ENCODE assay signal across 28 cellular contexts in the genomic region with DNA sequence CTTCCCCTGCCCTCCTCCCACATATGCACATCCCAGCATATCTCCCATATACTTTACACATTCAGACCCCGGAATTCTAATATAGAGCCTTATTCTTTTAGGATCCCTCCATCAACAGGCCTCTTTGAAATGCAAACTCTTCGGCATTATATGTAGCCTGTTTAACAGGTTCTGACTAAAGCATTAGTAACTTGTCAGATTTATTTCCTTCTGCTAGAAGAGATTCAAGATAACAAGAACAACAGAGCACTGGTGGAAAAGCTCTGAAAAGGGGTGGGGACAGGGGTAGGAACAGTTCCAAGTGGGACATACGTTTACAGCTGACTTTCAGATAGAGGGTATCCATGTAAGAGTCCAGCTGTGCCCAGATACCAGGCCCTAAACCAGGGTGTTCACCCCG.
"Had no signal": no experiment of that assay in that cellular context is flagged by ENCODE, and none has a peak within 500 bp of the region (broad histone marks: within the 10 kb centered on the region; RNA-seq: fewer than 3 reads in every experiment).

No MANE protein-coding gene starts in this region.

- H3K4me1 ChIP-seq: esophagus muscularis mucosa, left lung, lower lobe of right lung, right lobe of liver, thyroid gland, upper lobe of right lung had no signal

- H3K4me3 Mint-ChIP-seq: activated naive CD4-positive, alpha-beta T cell treated with anti-CD3 and anti-CD28 coated beads, Interleukin-2, amount 10 ng/mL, durations not matched to agents 7 days and 5 days; activated naive CD8-positive, alpha-beta T cell treated with anti-CD3 and anti-CD28 coated beads, Interleukin-2, amount 10 ng/mL, durations not matched to agents 7 days and 5 days; activated T-helper 1 cell treated with anti-CD3 and anti-CD28 coated beads, Interleukin-12 subunit alpha, Interleukin-12 subunit beta, Interleukin-2, Interleukin-4 antibody, amounts not matched to agents 30 ng/mL and 10 ng/mL and 1 ng/mL, durations not matched to agents 14 hours and 24 hours and 36 hours; central memory CD8-positive, alpha-beta T cell; dendritic cell treated with granulocyte-macrophage colony-stimulating factor and Interleukin-4, amounts not matched to agents 40 ng/mL and 50 ng/mL, for 4 days; endodermal cell; natural killer cell treated with Interleukin-12 subunit alpha and Interleukin-12 subunit beta and Interleukin-15 and Interleukin-18, amount 100 ng/mL, for 72 hours; stimulated activated naive CD8-positive, alpha-beta T cell treated with anti-CD3 and anti-CD28 coated beads, Interleukin-15, Interleukin-2, amounts not matched to agents 100 ng/mL and 50 ng/mL, for 24 hours; T-cell had no signal

- H3K27me3 Mint-ChIP-seq: activated naive CD4-positive, alpha-beta T cell treated with anti-CD3 and anti-CD28 coated beads, Interleukin-2, amount 10 ng/mL, durations not matched to agents 7 days and 5 days; activated naive CD8-positive, alpha-beta T cell treated with anti-CD3 and anti-CD28 coated beads, Interleukin-2, amount 10 ng/mL, durations not matched to agents 7 days and 5 days; central memory CD8-positive, alpha-beta T cell; dendritic cell treated with granulocyte-macrophage colony-stimulating factor and Interleukin-4, amounts not matched to agents 40 ng/mL and 50 ng/mL, for 4 days; stimulated activated naive CD8-positive, alpha-beta T cell treated with anti-CD3 and anti-CD28 coated beads, Interleukin-15, Interleukin-2, amounts not matched to agents 100 ng/mL and 50 ng/mL, for 24 hours had no signal

- H3K36me3 Mint-ChIP-seq: activated naive CD4-positive, alpha-beta T cell treated with anti-CD3 and anti-CD28 coated beads, Interleukin-2, amount 10 ng/mL, durations not matched to agents 7 days and 5 days; activated naive CD8-positive, alpha-beta T cell treated with anti-CD3 and anti-CD28 coated beads, Interleukin-2, amount 10 ng/mL, durations not matched to agents 7 days and 5 days; natural killer cell treated with Interleukin-12 subunit alpha and Interleukin-12 subunit beta and Interleukin-15 and Interleukin-18, amount 100 ng/mL, for 72 hours; T-cell had no signal

- H3K27ac ChIP-seq: esophagus muscularis mucosa, left lung, lower lobe of right lung, right lobe of liver, skin epidermis, thyroid gland, upper lobe of right lung had no signal

- DNase-seq: activated CD4-positive, alpha-beta T cell treated with anti-CD3 and anti-CD28 coated beads for 4 hours; activated CD4-positive, alpha-beta T cell treated with anti-CD3 and anti-CD28 coated beads, Interleukin-2, amount 50 U/mL, for 48 hours; activated CD8-positive, alpha-beta memory T cell treated with anti-CD3 and anti-CD28 coated beads for 24 hours; activated effector memory CD4-positive, alpha-beta T cell treated with anti-CD3 and anti-CD28 coated beads, Interleukin-2, amount 50 U/mL, for 16 hours; activated naive CD4-positive, alpha-beta T cell treated with anti-CD3 and anti-CD28 coated beads, Interleukin-2, amount 10 ng/mL, durations not matched to agents 7 days and 5 days; activated naive CD8-positive, alpha-beta T cell treated with anti-CD3 and anti-CD28 coated beads, Interleukin-2, amount 10 ng/mL, durations not matched to agents 7 days and 5 days; activated T-cell treated with anti-CD3 and anti-CD28 coated beads, Interleukin-2, amount 50 U/mL, for 1 hour; amniotic stem cell; endodermal cell; foreskin melanocyte; kidney glomerular epithelial cell; left lung; lower lobe of right lung; mesendoderm; mucosa of descending colon; right lobe of liver; stimulated activated CD4-positive, alpha-beta T cell treated with anti-CD3 and anti-CD28 coated beads, Interleukin-12 subunit alpha, Interleukin-12 subunit beta, amount 100 ng/mL, for 4 hours; stimulated activated CD4-positive, alpha-beta T cell treated with anti-CD3 and anti-CD28 coated beads, Interleukin-4, amount 100 ng/mL, for 1 hour; T-cell; thyroid gland; upper lobe of right lung had no signal

- H3K4me1 Mint-ChIP-seq: activated naive CD4-positive, alpha-beta T cell treated with anti-CD3 and anti-CD28 coated beads, Interleukin-2, amount 10 ng/mL, durations not matched to agents 7 days and 5 days; activated naive CD8-positive, alpha-beta T cell treated with anti-CD3 and anti-CD28 coated beads, Interleukin-2, amount 10 ng/mL, durations not matched to agents 7 days and 5 days; central memory CD8-positive, alpha-beta T cell; endodermal cell; T-cell had no signal

- H3K4me3 ChIP-seq: esophagus muscularis mucosa, left lung, lower lobe of right lung, mucosa of descending colon, right lobe of liver, skin epidermis, thyroid gland, upper lobe of right lung had no signal

- H3K9me3 ChIP-seq: esophagus muscularis mucosa, left lung, lower lobe of right lung, mucosa of descending colon, right lobe of liver, thyroid gland, upper lobe of right lung had no signal

- H3K27me3 ChIP-seq: left lung, right lobe of liver, thyroid gland, upper lobe of right lung had no signal

- H3K9me3 Mint-ChIP-seq: activated naive CD4-positive, alpha-beta T cell treated with anti-CD3 and anti-CD28 coated beads, Interleukin-2, amount 10 ng/mL, durations not matched to agents 7 days and 5 days; activated naive CD8-positive, alpha-beta T cell treated with anti-CD3 and anti-CD28 coated beads, Interleukin-2, amount 10 ng/mL, durations not matched to agents 7 days and 5 days; activated T-helper 1 cell treated with anti-CD3 and anti-CD28 coated beads, Interleukin-12 subunit alpha, Interleukin-12 subunit beta, Interleukin-2, Interleukin-4 antibody, amounts not matched to agents 30 ng/mL and 10 ng/mL and 1 ng/mL, durations not matched to agents 14 hours and 24 hours and 36 hours; central memory CD8-positive, alpha-beta T cell; dendritic cell treated with granulocyte-macrophage colony-stimulating factor and Interleukin-4, amounts not matched to agents 40 ng/mL and 50 ng/mL, for 4 days; natural killer cell treated with Interleukin-12 subunit alpha and Interleukin-12 subunit beta and Interleukin-15 and Interleukin-18, amount 100 ng/mL, for 72 hours; stimulated activated naive CD8-positive, alpha-beta T cell treated with anti-CD3 and anti-CD28 coated beads, Interleukin-15, Interleukin-2, amounts not matched to agents 100 ng/mL and 50 ng/mL, for 24 hours; T-cell had no signal

- H3K27ac Mint-ChIP-seq: activated naive CD4-positive, alpha-beta T cell treated with anti-CD3 and anti-CD28 coated beads, Interleukin-2, amount 10 ng/mL, durations not matched to agents 7 days and 5 days; activated naive CD8-positive, alpha-beta T cell treated with anti-CD3 and anti-CD28 coated beads, Interleukin-2, amount 10 ng/mL, durations not matched to agents 7 days and 5 days; activated T-helper 1 cell treated with anti-CD3 and anti-CD28 coated beads, Interleukin-12 subunit alpha, Interleukin-12 subunit beta, Interleukin-2, Interleukin-4 antibody, amounts not matched to agents 30 ng/mL and 10 ng/mL and 1 ng/mL, durations not matched to agents 14 hours and 24 hours and 36 hours; dendritic cell treated with granulocyte-macrophage colony-stimulating factor and Interleukin-4, amounts not matched to agents 40 ng/mL and 50 ng/mL, for 4 days; endodermal cell; natural killer cell treated with Interleukin-12 subunit alpha and Interleukin-12 subunit beta and Interleukin-15 and Interleukin-18, amount 100 ng/mL, for 72 hours; stimulated activated naive CD8-positive, alpha-beta T cell treated with anti-CD3 and anti-CD28 coated beads, Interleukin-15, Interleukin-2, amounts not matched to agents 100 ng/mL and 50 ng/mL, for 24 hours; T-cell had no signal

- H3K36me3 ChIP-seq: esophagus muscularis mucosa, left lung, lower lobe of right lung, right lobe of liver, thyroid gland, upper lobe of right lung had no signal
